Comparison of ENCODE assay signal across 8 cellular contexts in the genomic region with DNA sequence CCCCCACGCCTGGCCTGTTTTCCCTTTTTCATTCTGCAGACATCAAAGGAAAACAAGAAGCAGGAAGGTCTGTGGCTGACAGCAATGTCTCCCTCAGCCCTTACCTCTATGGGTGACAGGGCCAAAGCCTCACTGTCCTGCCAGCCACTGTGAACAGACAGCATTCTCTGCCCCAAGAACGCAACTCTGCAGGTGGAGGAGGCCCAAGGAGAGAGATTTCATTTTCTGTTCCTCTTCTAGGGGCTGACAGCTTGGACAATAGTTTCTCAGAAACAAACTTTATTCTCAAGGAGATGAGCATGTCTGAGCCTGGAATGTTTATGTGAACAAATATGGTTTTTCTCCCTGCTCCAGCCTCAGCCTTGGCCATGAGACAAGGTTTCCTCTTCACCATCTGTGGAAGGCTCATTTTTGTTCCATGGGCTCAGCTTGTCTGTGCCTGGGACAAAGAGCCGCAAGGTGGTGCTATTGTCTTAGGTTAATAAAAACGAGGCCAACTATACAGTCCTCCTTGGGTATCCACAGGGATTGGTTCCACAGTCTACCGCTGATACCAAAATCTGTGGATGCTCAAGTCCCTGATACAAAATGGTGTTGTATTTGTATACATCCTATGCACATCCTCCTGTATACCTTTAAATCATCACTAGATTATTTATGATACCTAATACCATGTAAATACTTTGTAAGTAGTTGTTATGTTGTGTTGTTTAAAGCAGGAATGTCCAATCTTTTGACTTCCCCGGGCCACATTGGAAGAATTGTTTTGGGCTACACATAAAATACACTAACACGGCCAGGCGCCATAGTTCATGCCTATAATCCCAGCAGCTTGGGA.
DNase-seq lines count a peak whose midpoint lies in the region; ATAC-seq, FAIRE-seq and TF ChIP-seq lines count a peak whose summit lies in the region.

No MANE protein-coding gene starts in this region.

- no peak for TF ChIP-seq POLR2A in H54 (IDR thresholded peaks at IDR 0.05; ENCODE audit: low read depth, low read length)

- DNase-seq in CD1c-positive myeloid dendritic cell (ENCODE audit: extremely low spot score) (peak; percentile 19), H54 (ENCODE audit: insufficient read length, low spot score) (peak; percentile 35), NCI-H526 (lab: John Stamatoyannopoulos, UW) (peak; percentile 32 to 77), foreskin melanocyte (peak; percentile 14), pons (ENCODE audit: low spot score) (peak; percentile 76)
- peak; percentile 55 for DNase-seq in activated CD8-positive, alpha-beta memory T cell treated with anti-CD3 and anti-CD28 coated beads for 24 hours

- no peak for ATAC-seq in GM21515 (IDR thresholded peaks at IDR 0.05; ENCODE audit: unreplicated experiment)
- ATAC-seq in GM19023 (IDR thresholded peaks at IDR 0.05; ENCODE audit: unreplicated experiment), result no peak

- FAIRE-seq in H54 (lab: Jason Lieb, UNC), result peak; percentile 72

Comparison
In these comparisons a context has a peak if more than half of its experiments do, and no peak if none do; other contexts are left out.
1. DNase-seq: peak in every context shown above with its lines; median percentile 76 in pons; 55 in activated CD8-positive, alpha-beta memory T cell treated with anti-CD3 and anti-CD28 coated beads for 24 hours; 54 in NCI-H526; 35 in H54; 19 in CD1c-positive myeloid dendritic cell; 14 in foreskin melanocyte.